In the genomic region with DNA sequence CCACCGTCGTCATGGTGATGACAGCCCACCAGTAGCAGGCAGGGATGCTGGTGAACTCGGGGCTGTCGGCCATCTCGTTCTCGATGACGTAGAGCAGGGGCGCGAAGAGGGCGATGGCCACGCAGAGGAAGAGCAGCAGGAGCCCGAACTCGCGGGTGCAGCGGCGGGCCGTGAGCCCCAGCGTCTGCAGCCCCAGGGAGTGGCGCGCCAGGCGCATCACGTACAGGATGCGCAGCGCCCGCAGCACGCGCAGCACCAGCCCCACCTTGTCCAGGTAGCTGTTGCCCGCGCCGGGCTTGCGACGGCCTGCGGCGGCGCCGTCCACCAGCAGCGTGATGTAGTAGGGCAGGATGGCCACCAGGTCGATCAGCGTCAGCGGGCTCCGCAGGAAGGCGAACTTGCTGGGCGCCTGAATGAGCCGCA, we compare ENCODE assay signal across 24 cellular contexts. TPM values are rescaled to one million over a fixed set of nuclear protein-coding genes. Genes with fewer than 3 reads are reported as not detected.
"Had no signal": no experiment of that assay in that cellular context is flagged by ENCODE, and none has a peak within 500 bp of the region (broad histone marks: within the 10 kb centered on the region; RNA-seq: fewer than 3 reads in every experiment).

No MANE protein-coding gene starts in this region.

- H3K27ac ChIP-seq: breast epithelium, PC-9, SK-N-MC, VCaP had no signal

- H3K36me3 ChIP-seq: breast epithelium had no signal

- H3K27me3 ChIP-seq: breast epithelium had no signal

- H2AFZ ChIP-seq: PC-9 had no signal

- H3K4me1 ChIP-seq: breast epithelium had no signal

- DNase-seq: activated CD4-positive, alpha-beta T cell treated with anti-CD3 and anti-CD28 coated beads for 36 hours; activated CD4-positive, alpha-beta T cell treated with anti-CD3 and anti-CD28 coated beads, Interleukin-2, amount 50 U/mL, for 1 hour; activated CD4-positive, CD25-positive, alpha-beta regulatory T cell; activated CD8-positive, alpha-beta memory T cell treated with anti-CD3 and anti-CD28 coated beads, Interleukin-2, amount 50 U/mL, for 4 hours; activated CD8-positive, alpha-beta T cell treated with anti-CD3 and anti-CD28 coated beads for 36 hours; activated naive CD4-positive, alpha-beta T cell treated with anti-CD3 and anti-CD28 coated beads, Interleukin-2, amount 50 U/mL, for 16 hours; activated T-cell treated with anti-CD3 and anti-CD28 coated beads, Interleukin-2, amount 50 U/mL, for 72 hours; aorta; caudate nucleus; Karpas-422; MM.1S; NCI-H1105; NCI-H1436 treated with DMSO at 0.1 percent for 48 hours; NCI-H187; NCI-H2081; NCI-H510A treated with DMSO at 0.1 percent for 48 hours; NCI-H69; PC-9; T-cell had no signal

- H3K9me3 ChIP-seq: breast epithelium had no signal

- H3K4me2 ChIP-seq: PC-9 had no signal

- ATAC-seq: activated CD4-positive, alpha-beta T cell treated with anti-CD3 and anti-CD28 coated beads for 36 hours; activated CD8-positive, alpha-beta T cell treated with anti-CD3 and anti-CD28 coated beads for 36 hours; activated T-cell treated with anti-CD3 and anti-CD28 coated beads, Interleukin-2, amount 50 U/mL, for 72 hours; Right ventricle myocardium inferior; T-cell had no signal

- H3K4me3 ChIP-seq: breast epithelium, PC-9, SK-N-MC had no signal

RNA-seq across cellular contexts. Expression of a gene that starts 18.6 kb away (rescaled TPM):
- total RNA-seq: PC-9; T-helper 2 cell treated with Interferon-gamma antibody and Interleukin-4, amounts not matched to agents 100 ng/mL and 5 ng/mL, for 36 hours had no signal
